Comparison of ENCODE assay signal across 10 cellular contexts in the genomic region with DNA sequence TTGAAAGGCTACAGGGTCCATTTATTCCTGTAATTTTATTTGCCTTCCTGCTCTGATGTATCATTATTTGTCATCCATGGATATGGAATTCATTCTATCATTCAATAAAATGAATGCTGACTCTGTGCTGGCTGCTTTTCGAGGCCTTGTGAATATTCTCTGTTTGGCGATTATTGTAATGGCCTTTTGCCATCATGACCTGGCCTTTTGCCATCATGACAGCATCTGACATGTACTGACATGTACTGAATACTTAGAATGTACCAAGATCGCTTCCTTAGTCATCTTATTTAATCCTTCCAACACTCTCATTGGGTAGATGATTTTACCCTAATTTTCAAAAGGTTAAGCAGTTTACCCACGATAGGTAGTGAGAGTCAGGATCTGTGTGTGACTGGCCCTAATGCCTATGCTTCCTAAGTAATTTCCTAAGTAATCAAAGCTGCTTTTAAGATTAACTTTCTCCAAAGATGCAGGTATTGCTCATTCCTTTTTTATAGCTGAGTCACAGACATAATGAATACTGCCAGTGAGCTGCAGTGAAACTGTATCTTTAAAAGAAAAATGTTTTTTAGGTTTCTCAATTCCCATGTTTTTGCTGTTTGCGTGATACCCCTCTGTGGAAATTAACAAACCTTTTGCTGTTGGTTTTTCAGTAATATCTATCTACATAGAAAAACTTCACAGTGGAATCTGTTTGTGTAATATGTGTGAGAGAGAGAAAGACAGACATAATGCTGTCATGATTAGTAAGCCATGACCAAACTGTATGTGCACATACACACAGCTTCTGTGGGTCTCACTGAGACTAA.
DNase-seq lines count a peak whose midpoint lies in the region; ATAC-seq, FAIRE-seq and TF ChIP-seq lines count a peak whose summit lies in the region.
"Had no signal": no experiment of that assay in that cellular context is flagged by ENCODE, and none has a peak within 500 bp of the region (broad histone marks: within the 10 kb centered on the region; RNA-seq: fewer than 3 reads in every experiment).

No MANE protein-coding gene starts in this region.

- H4K20me1 ChIP-seq in SK-N-SH (ENCODE audit: insufficient read depth), result no peaks in the 10 kb centered on the region

- ATAC-seq in activated CD8-positive, alpha-beta T cell treated with anti-CD3 and anti-CD28 coated beads for 36 hours, result peak; percentile 27
- no peak for ATAC-seq in activated CD8-positive, alpha-beta T cell treated with anti-CD3 and anti-CD28 coated beads, Interleukin-2, amount 10 ng/mL, durations not matched to agents 7 days and 5 days

- H2AFZ ChIP-seq in SK-N-SH (ENCODE audit: low read depth), result peak overlapping the region; percentile 71

- peak overlapping the region; percentile 30; the same call in 1 of the 2 replicates for H3K4me2 ChIP-seq in SK-N-SH

- peaks cover 2% of the 10 kb centered on the region for H3K9me3 Mint-ChIP-seq in activated CD8-positive, alpha-beta T cell treated with anti-CD3 and anti-CD28 coated beads for 36 hours
- H3K9me3 Mint-ChIP-seq in activated CD8-positive, alpha-beta T cell treated with anti-CD3 and anti-CD28 coated beads, Interleukin-2, amount 10 ng/mL, durations not matched to agents 7 days and 5 days (ENCODE audit: insufficient read depth), result no peaks in the 10 kb centered on the region
- H3K9me3 Mint-ChIP-seq: nephron had no signal

- peaks cover 15% of the 10 kb centered on the region for H3K36me3 Mint-ChIP-seq in activated CD8-positive, alpha-beta T cell treated with anti-CD3 and anti-CD28 coated beads for 36 hours (ENCODE audit: low read depth)
- peaks cover 25% of the 10 kb centered on the region for H3K36me3 Mint-ChIP-seq in activated CD8-positive, alpha-beta T cell treated with anti-CD3 and anti-CD28 coated beads, Interleukin-2, amount 10 ng/mL, durations not matched to agents 7 days and 5 days (ENCODE audit: low read depth)

- TF ChIP-seq RAD21 in SK-N-SH (IDR thresholded peaks at IDR 0.05; ENCODE audit: low read length), result no peak

- TF ChIP-seq CTCF in activated CD8-positive, alpha-beta T cell treated with anti-CD3 and anti-CD28 coated beads for 36 hours (IDR thresholded peaks at IDR 0.05), result no peak
- TF ChIP-seq CTCF in SK-N-SH (IDR thresholded peaks at IDR 0.05) (no peak), kidney (IDR thresholded peaks at IDR 0.05; ENCODE audit: borderline replicate concordance, extremely low read depth, insufficient read depth) (no peak)

- FAIRE-seq in kidney (lab: Jason Lieb, UNC), result no peak

- no peaks in the 10 kb centered on the region for H3K79me2 ChIP-seq in SK-N-SH (ENCODE audit: insufficient read depth)

- 21% methylated on average over 5 of the region's 5 CpGs for WGBS in SK-N-SH (ENCODE audit: low lambda C conversion rate)

- H3F3A ChIP-seq in SK-N-SH (replicated peaks; ENCODE audit: insufficient read depth), result peaks cover 12% of the 10 kb centered on the region

- no peak for TF ChIP-seq EP300 in SK-N-SH (IDR thresholded peaks at IDR 0.05; ENCODE audit: borderline replicate concordance in 1 of 2, low read depth in 1 of 2, low read length in 1 of 2)

- peak overlapping the region; percentile 43 for H3K27ac Mint-ChIP-seq in activated CD8-positive, alpha-beta T cell treated with anti-CD3 and anti-CD28 coated beads for 36 hours
- no peak overlapping the region for H3K27ac Mint-ChIP-seq in activated CD8-positive, alpha-beta T cell treated with anti-CD3 and anti-CD28 coated beads, Interleukin-2, amount 10 ng/mL, durations not matched to agents 7 days and 5 days

- no peak overlapping the region for H3K4me3 Mint-ChIP-seq in activated CD8-positive, alpha-beta T cell treated with anti-CD3 and anti-CD28 coated beads for 36 hours
- no peak overlapping the region for H3K4me3 Mint-ChIP-seq in activated CD8-positive, alpha-beta T cell treated with anti-CD3 and anti-CD28 coated beads, Interleukin-2, amount 10 ng/mL, durations not matched to agents 7 days and 5 days
- H3K4me3 Mint-ChIP-seq: nephron had no signal

- H3K27ac ChIP-seq in SK-N-SH (ENCODE audit: low read depth in 2 of 2, low read length in 1 of 2), result peak overlapping the region; percentile 78 to 87
- H3K27ac ChIP-seq in temporal lobe (ENCODE audit: low read depth, low read length), result peak overlapping the region; percentile 5
- no peak overlapping the region for H3K27ac ChIP-seq in kidney (ENCODE audit: low read depth in 2 of 2, low read length in 2 of 2)

- POLR2A ChIA-PET in activated CD8-positive, alpha-beta T cell treated with anti-CD3 and anti-CD28 coated beads for 36 hours (lab: Charles Lee), result no interaction called here
- POLR2A ChIA-PET in activated CD8-positive, alpha-beta T cell treated with anti-CD3 and anti-CD28 coated beads, Interleukin-2, amount 10 ng/mL, durations not matched to agents 7 days and 5 days (lab: Charles Lee), result interaction anchor here (0.9 kb wide), 1 partner anchor 128 kb away, joined by 3 read pairs; no protein-coding TSS in a partner anchor
- POLR2A ChIA-PET in SK-N-SH (lab: Yijun Ruan, JAX), result no interaction called here

- H3K4me1 Mint-ChIP-seq in activated CD8-positive, alpha-beta T cell treated with anti-CD3 and anti-CD28 coated beads for 36 hours (ENCODE audit: low read depth), result peaks cover 52% of the 10 kb centered on the region
- H3K4me1 Mint-ChIP-seq in activated CD8-positive, alpha-beta T cell treated with anti-CD3 and anti-CD28 coated beads, Interleukin-2, amount 10 ng/mL, durations not matched to agents 7 days and 5 days (ENCODE audit: low read depth), result peaks cover 35% of the 10 kb centered on the region

- CTCF ChIA-PET in activated CD8-positive, alpha-beta T cell treated with anti-CD3 and anti-CD28 coated beads for 36 hours (lab: Charles Lee), result no interaction called here
- CTCF ChIA-PET in activated CD8-positive, alpha-beta T cell treated with anti-CD3 and anti-CD28 coated beads, Interleukin-2, amount 10 ng/mL, durations not matched to agents 7 days and 5 days (lab: Charles Lee), result interaction anchor here (0.9 to 1.9 kb wide), 4 partner anchors 9 to 175 kb away, joined by 3 to 7 read pairs (median 4); no protein-coding TSS in a partner anchor
- CTCF ChIA-PET in SK-N-SH (lab: Yijun Ruan, JAX), result interaction anchor here (1.1 kb wide), 1 partner anchor 9 kb away, joined by 3 read pairs; no protein-coding TSS in a partner anchor

- H3K4me1 ChIP-seq in SK-N-SH (ENCODE audit: control insufficient read depth in 1 of 2, insufficient read depth in 2 of 2, low read depth in 1 of 2, low read length in 1 of 2) (peaks cover 7 to 23% of the 10 kb centered on the region in 2 experiments; a peak in 3 of 4 replicates), kidney (ENCODE audit: control insufficient read depth in 1 of 2, insufficient read depth in 1 of 2, low read depth in 1 of 2, low read length in 2 of 2) (no peaks in the 10 kb centered on the region)

- H3K9ac ChIP-seq in SK-N-SH (peak overlapping the region; percentile 36; the same call in 1 of the 2 replicates), kidney (ENCODE audit: low read length in 2 of 2) (no peak overlapping the region)

- H3K9me2 ChIP-seq in SK-N-SH, result no peaks in the 10 kb centered on the region

- H3K36me3 ChIP-seq in SK-N-SH (replicated peaks in 1 of 2; ENCODE audit: control insufficient read depth in 1 of 2, insufficient read depth in 2 of 2, low read length in 1 of 2) (no peaks in the 10 kb centered on the region), kidney (ENCODE audit: control insufficient read depth in 1 of 2, insufficient read depth in 2 of 2, low read length in 2 of 2) (no peaks in the 10 kb centered on the region)

- H3K9me3 ChIP-seq in SK-N-SH, result no peaks in the 10 kb centered on the region
- no peaks in the 10 kb centered on the region for H3K9me3 ChIP-seq in kidney (ENCODE audit: control insufficient read depth in 1 of 2, low read length in 2 of 2)

- DNase-seq in activated CD8-positive, alpha-beta T cell treated with anti-CD3 and anti-CD28 coated beads for 36 hours, result peak; percentile 25
- DNase-seq in activated CD8-positive, alpha-beta T cell treated with anti-CD3 and anti-CD28 coated beads, Interleukin-2, amount 10 ng/mL, durations not matched to agents 7 days and 5 days, result no peak
- no peak for DNase-seq in SK-N-SH
- peak; percentile 60 for DNase-seq in fibroblast of the conjunctiva (ENCODE audit: low read depth)
- no peak for DNase-seq in NCI-H524 treated with DMSO at 0.1 percent for 48 hours (lab: John Stamatoyannopoulos, UW)
- no peak for DNase-seq in DMS53 (lab: John Stamatoyannopoulos, UW)
- no peak for DNase-seq in kidney
- DNase-seq: stimulated activated naive CD4-positive, alpha-beta T cell had no signal

- intact Hi-C loops in activated CD8-positive, alpha-beta T cell treated with anti-CD3 and anti-CD28 coated beads for 36 hours (cut with micrococcal nuclease), result no loop called here
- intact Hi-C loops in kidney (cut with DNase I), result no loop called here

- no peaks in the 10 kb centered on the region for H3K27me3 Mint-ChIP-seq in activated CD8-positive, alpha-beta T cell treated with anti-CD3 and anti-CD28 coated beads for 36 hours
- H3K27me3 Mint-ChIP-seq in activated CD8-positive, alpha-beta T cell treated with anti-CD3 and anti-CD28 coated beads, Interleukin-2, amount 10 ng/mL, durations not matched to agents 7 days and 5 days (ENCODE audit: low read depth), result no peaks in the 10 kb centered on the region

- no peaks in the 10 kb centered on the region for H3K27me3 ChIP-seq in SK-N-SH (ENCODE audit: insufficient read depth)

- H3K4me3 ChIP-seq in SK-N-SH (ENCODE audit: low read depth in 2 of 2, low read length in 1 of 2), result no peak overlapping the region
- no peak overlapping the region for H3K4me3 ChIP-seq in kidney (ENCODE audit: low read length in 2 of 2)

TF ChIP-seq in SK-N-SH, 30 proteins besides CTCF, POLR2A, EP300 and RAD21 (continues in another document):
- TF ChIP-seq JUND (IDR thresholded peaks at IDR 0.05) (peak; percentile 41; the same call in 1 of the 2 replicates), POLR2AphosphoS5 (IDR thresholded peaks at IDR 0.05; ENCODE audit: low read depth, low read length) (0 out of 2 replicates have a peak, but pooled peaks have one; percentile 18), ELF1 (IDR thresholded peaks at IDR 0.05) (no peak), RFX5 (IDR thresholded peaks at IDR 0.05; ENCODE audit: low read length) (no peak)
- TF ChIP-seq, protein P1, sequence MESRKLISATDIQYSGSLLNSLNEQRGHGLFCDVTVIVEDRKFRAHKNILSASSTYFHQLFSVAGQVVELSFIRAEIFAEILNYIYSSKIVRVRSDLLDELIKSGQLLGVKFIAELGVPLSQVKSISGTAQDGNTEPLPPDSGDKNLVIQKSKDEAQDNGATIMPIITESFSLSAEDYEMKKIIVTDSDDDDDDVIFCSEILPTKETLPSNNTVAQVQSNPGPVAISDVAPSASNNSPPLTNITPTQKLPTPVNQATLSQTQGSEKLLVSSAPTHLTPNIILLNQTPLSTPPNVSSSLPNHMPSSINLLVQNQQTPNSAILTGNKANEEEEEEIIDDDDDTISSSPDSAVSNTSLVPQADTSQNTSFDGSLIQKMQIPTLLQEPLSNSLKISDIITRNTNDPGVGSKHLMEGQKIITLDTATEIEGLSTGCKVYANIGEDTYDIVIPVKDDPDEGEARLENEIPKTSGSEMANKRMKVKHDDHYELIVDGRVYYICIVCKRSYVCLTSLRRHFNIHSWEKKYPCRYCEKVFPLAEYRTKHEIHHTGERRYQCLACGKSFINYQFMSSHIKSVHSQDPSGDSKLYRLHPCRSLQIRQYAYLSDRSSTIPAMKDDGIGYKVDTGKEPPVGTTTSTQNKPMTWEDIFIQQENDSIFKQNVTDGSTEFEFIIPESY (IDR thresholded peaks at IDR 0.05; ENCODE audit: borderline replicate concordance, low read depth), result no peak

Comparison
In these comparisons a context has a peak if more than half of its experiments do, and no peak if none do; other contexts are left out.
1. DNase-seq: peak in activated CD8-positive, alpha-beta T cell treated with anti-CD3 and anti-CD28 coated beads for 36 hours (single experiment) and fibroblast of the conjunctiva (single experiment); none in activated CD8-positive, alpha-beta T cell treated with anti-CD3 and anti-CD28 coated beads, Interleukin-2, amount 10 ng/mL, durations not matched to agents 7 days and 5 days (single experiment), SK-N-SH (single experiment), NCI-H524 treated with DMSO at 0.1 percent for 48 hours (single experiment), DMS53 (single experiment) and kidney (single experiment).
2. H3K27ac ChIP-seq: peak in SK-N-SH (2 of 2) and temporal lobe (single experiment); none in kidney (0 of 2).